ENCODE assay signal across 2 cellular contexts in the genomic region with DNA sequence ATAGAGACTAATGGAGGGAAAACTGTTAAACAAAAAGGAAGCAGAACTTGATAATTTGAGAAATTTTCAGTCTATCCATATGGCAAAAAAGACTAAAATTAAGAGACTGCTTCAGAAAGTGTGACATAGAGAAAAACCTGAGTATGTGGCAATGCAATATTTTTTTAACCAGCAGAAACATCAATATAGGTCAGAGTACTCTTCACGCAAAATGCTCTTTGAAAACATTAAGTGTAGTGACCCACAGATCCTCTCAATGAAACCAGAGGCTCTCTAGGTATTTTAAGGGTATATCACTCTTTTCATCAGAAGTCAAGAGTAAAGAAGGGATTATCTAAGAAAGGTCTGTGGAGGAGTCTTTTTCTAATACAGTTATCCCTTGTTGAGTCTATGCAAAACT.
TF ChIP-seq lines count a peak whose summit lies in the region.

No MANE protein-coding gene starts in this region.

TF ChIP-seq in liver, 16 proteins besides CTCF, POLR2A, EP300 and RAD21 (continued from another document):
- TF ChIP-seq, protein P1, sequence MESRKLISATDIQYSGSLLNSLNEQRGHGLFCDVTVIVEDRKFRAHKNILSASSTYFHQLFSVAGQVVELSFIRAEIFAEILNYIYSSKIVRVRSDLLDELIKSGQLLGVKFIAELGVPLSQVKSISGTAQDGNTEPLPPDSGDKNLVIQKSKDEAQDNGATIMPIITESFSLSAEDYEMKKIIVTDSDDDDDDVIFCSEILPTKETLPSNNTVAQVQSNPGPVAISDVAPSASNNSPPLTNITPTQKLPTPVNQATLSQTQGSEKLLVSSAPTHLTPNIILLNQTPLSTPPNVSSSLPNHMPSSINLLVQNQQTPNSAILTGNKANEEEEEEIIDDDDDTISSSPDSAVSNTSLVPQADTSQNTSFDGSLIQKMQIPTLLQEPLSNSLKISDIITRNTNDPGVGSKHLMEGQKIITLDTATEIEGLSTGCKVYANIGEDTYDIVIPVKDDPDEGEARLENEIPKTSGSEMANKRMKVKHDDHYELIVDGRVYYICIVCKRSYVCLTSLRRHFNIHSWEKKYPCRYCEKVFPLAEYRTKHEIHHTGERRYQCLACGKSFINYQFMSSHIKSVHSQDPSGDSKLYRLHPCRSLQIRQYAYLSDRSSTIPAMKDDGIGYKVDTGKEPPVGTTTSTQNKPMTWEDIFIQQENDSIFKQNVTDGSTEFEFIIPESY (IDR thresholded peaks at IDR 0.05), result peak; percentile 36
- no peak for TF ChIP-seq TAF1 (conservative IDR thresholded peaks at IDR 0.05)
- TF ChIP-seq ATF3 (IDR thresholded peaks at IDR 0.05), result no peak
- peak; percentile 13 to 81 for TF ChIP-seq RXRA (IDR thresholded peaks at IDR 0.05)

TF ChIP-seq in HepG2, 621 proteins besides CTCF, POLR2A, EP300 and RAD21 (continued from another document):
- TF ChIP-seq AHR (CRISPR knock-in tag; IDR thresholded peaks at IDR 0.05) (no peak), ZBTB7B (CRISPR knock-in tag; IDR thresholded peaks at IDR 0.05) (no peak), MAFK (conservative IDR thresholded peaks at IDR 0.05 in 1 of 2, IDR thresholded peaks at IDR 0.05 in 1 of 2; ENCODE audit: low read length in 2 of 2) (no peak), RORA (CRISPR knock-in tag; IDR thresholded peaks at IDR 0.05) (no peak), WIZ (CRISPR knock-in tag; IDR thresholded peaks at IDR 0.05) (no peak), ZNF207 (IDR thresholded peaks at IDR 0.05; ENCODE audit: borderline replicate concordance) (no peak), ZNF703 (CRISPR knock-in tag; IDR thresholded peaks at IDR 0.05; ENCODE audit: borderline replicate concordance) (no peak)
- TF ChIP-seq, protein P2, sequence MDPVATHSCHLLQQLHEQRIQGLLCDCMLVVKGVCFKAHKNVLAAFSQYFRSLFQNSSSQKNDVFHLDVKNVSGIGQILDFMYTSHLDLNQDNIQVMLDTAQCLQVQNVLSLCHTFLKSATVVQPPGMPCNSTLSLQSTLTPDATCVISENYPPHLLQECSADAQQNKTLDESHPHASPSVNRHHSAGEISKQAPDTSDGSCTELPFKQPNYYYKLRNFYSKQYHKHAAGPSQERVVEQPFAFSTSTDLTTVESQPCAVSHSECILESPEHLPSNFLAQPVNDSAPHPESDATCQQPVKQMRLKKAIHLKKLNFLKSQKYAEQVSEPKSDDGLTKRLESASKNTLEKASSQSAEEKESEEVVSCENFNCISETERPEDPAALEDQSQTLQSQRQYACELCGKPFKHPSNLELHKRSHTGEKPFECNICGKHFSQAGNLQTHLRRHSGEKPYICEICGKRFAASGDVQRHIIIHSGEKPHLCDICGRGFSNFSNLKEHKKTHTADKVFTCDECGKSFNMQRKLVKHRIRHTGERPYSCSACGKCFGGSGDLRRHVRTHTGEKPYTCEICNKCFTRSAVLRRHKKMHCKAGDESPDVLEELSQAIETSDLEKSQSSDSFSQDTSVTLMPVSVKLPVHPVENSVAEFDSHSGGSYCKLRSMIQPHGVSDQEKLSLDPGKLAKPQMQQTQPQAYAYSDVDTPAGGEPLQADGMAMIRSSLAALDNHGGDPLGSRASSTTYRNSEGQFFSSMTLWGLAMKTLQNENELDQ (CRISPR knock-in tag; IDR thresholded peaks at IDR 0.05; ENCODE audit: borderline replicate concordance), result no peak
